13 cellular contexts compared by ENCODE assay signal in the genomic region with DNA sequence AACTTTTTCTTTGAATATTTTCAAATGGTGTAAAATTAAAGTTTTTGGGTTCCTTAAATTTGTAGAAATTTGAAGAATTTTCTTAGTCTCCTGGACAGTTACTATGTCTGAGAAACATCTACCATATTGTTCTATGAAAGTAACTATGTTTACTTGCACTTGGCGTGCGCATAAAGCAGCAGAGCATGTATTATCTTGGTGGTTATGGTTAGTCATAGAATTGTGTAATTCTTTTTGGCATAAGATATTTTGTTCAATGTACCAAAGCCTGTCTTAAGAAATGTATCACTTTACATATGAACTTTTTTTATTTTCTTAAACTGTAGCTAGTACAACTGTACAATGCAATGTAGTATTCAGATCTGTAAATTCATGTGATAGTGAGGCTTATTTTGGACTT. TPM values are rescaled to one million over a fixed set of nuclear protein-coding genes. Genes with fewer than 3 reads are reported as not detected.
DNase-seq lines count a peak whose midpoint lies in the region; ATAC-seq and TF ChIP-seq lines count a peak whose summit lies in the region.
"Had no signal": no experiment of that assay in that cellular context is flagged by ENCODE, and none has a peak within 500 bp of the region (broad histone marks: within the 10 kb centered on the region; RNA-seq: fewer than 3 reads in every experiment).

No MANE protein-coding gene starts in this region.

- peak; percentile 36 for DNase-seq in EH (ENCODE audit: low read depth)
- DNase-seq in NCI-H226: peak; percentile 74
- peak; percentile 47 for DNase-seq in myocyte (ENCODE audit: low read depth)
- no peak for DNase-seq in KG1 (lab: John Stamatoyannopoulos, UW)
- no peak for DNase-seq in GM10248 (ENCODE audit: extremely low spot score)
- DNase-seq: activated CD4-positive, alpha-beta memory T cell treated with anti-CD3 and anti-CD28 coated beads, Interleukin-2, amount 10 ng/mL, durations not matched to agents 7 days and 5 days; effector CD8-positive, alpha-beta T cell; MM.1S; SK-N-SH; testis had no signal

- no peak for TF ChIP-seq CTCF in GM10248 (IDR thresholded peaks at IDR 0.05; ENCODE audit: control extremely low read depth, extremely low read depth, low read depth, missing control alignments)

- POLR2A ChIA-PET in GM10248 (lab: Yijun Ruan, JAX): no interaction called here

- ATAC-seq in esophagus mucosa: peak; percentile 97
- no peak for ATAC-seq in GM21576 (IDR thresholded peaks at IDR 0.05; ENCODE audit: unreplicated experiment)
- no peak for ATAC-seq in GM21390 (IDR thresholded peaks at IDR 0.05; ENCODE audit: unreplicated experiment)

- CTCF ChIA-PET in GM10248 (lab: Yijun Ruan, JAX): interaction anchor here (1.4 kb wide), 1 partner anchor 13 kb away, joined by 5 read pairs; no protein-coding TSS in a partner anchor

RNA-seq across cellular contexts. Expression of gene CDS1, which starts 49.2 kb away (rescaled TPM):
- total RNA-seq in esophagus mucosa: 19.6 TPM
- total RNA-seq in myocyte: 0.05 TPM in 2 replicates
- polyA plus RNA-seq in myocyte (2012): 0.09 TPM

Comparison
In these comparisons a context has a peak if more than half of its experiments do, and no peak if none do; other contexts are left out.
1. DNase-seq: peak in EH (single experiment), NCI-H226 (single experiment) and myocyte (single experiment); none in KG1 (single experiment) and GM10248 (single experiment).
2. RNA of gene CDS1, which starts 49.2 kb away (total RNA-seq): 19.6 TPM in esophagus mucosa (single experiment); 0.05 TPM in myocyte; every median in the first group is over 10 times any median in the second.